ENCODE assay signal across 8 cellular contexts in the genomic region with DNA sequence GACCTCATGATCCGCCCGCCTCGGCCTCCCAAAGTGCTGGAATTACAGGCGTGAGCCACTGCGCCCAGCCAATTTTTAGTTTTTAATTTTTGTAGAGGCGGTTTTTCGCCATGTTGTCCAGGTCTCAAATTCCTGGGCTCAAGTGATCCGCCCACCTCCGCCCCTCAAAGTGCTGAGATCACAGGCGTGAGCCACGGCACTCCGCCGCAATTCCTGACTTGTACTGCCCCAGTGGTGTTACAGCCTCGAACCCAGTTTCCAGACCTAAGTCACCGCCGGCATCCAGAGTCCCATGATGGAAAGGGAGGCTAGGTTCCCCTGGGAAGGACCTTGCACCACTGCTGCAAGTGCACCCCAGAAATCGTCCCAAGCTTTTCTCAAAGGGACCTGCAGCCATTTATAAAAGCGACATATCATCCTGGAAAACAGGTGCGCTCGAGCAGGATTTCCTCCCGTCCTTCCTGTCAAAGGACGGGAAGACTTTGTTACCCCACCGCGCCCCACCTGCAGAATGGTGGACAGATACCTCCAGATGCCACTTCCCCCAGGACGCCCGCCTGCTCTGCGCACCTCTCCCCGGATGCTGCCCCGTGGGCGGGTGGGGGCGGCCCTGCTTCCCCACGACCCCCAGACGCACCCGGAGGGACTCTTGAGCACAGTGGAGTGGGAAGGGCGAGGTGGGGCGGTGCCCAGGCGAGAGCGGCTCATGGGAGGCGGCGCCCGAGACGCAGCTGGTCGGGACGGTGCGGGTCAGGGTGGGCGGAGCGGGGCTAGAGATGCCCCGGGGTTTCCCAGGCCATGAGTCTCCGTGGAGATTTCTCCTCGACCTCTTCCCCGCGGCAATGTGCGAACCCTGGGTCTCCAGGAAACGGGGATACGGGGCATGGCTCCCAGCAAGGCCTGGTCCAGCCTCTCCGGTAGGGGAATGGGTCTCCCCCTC. TPM values are rescaled to one million over a fixed set of nuclear protein-coding genes. Genes with fewer than 3 reads are reported as not detected.
DNase-seq lines count a peak whose midpoint lies in the region; ATAC-seq and TF ChIP-seq lines count a peak whose summit lies in the region.

No MANE protein-coding gene starts in this region.

- peak overlapping the region; percentile 54 to 86 (median 79) for H3K4me3 ChIP-seq in BLaER1 treated with 17β-estradiol and CSF1 and Interleukin-3, amounts not matched to agents 10 nM and 100 nM
- H3K4me3 ChIP-seq in fibroblast of the aortic adventitia (ENCODE audit: low read depth, low read length) (peak overlapping the region; percentile 66), neural progenitor cell (peak overlapping the region; percentile 78)

- H3K4me1 Mint-ChIP-seq in activated T-cell treated with anti-CD3 and anti-CD28 coated beads, Interleukin-2, amount 50 U/mL, for 72 hours (ENCODE audit: low read depth), result peaks cover 10% of the 10 kb centered on the region
- H3K4me1 Mint-ChIP-seq in neural progenitor cell (peaks cover 13% of the 10 kb centered on the region), type B pancreatic cell (ENCODE audit: unreplicated experiment) (peaks cover 15% of the 10 kb centered on the region)

- peaks cover 31 to 35% (median 34%) of the 10 kb centered on the region in 11 experiments; a peak in 21 of 22 replicates for H4K20me1 ChIP-seq in BLaER1 treated with 17β-estradiol and CSF1 and Interleukin-3, amounts not matched to agents 10 nM and 100 nM
- peaks cover 23% of the 10 kb centered on the region for H4K20me1 ChIP-seq in neural progenitor cell (ENCODE audit: low read depth)

- TF ChIP-seq CTCF in fibroblast of the aortic adventitia (IDR thresholded peaks at IDR 0.05; ENCODE audit: insufficient read depth, low read length), result no peak
- TF ChIP-seq CTCF in neural progenitor cell (IDR thresholded peaks at IDR 0.05), result no peak
- TF ChIP-seq CTCF in type B pancreatic cell (conservative IDR thresholded peaks at IDR 0.05), result no peak

- peaks cover 22 to 26% (median 24%) of the 10 kb centered on the region in 11 experiments for H3K36me3 ChIP-seq in BLaER1 treated with 17β-estradiol and CSF1 and Interleukin-3, amounts not matched to agents 10 nM and 100 nM
- H3K36me3 ChIP-seq in neural progenitor cell, result no peaks in the 10 kb centered on the region

- H3K79me2 ChIP-seq in neural progenitor cell (ENCODE audit: low read depth), result peaks cover 20% of the 10 kb centered on the region

- H3K36me3 Mint-ChIP-seq in activated T-cell treated with anti-CD3 and anti-CD28 coated beads, Interleukin-2, amount 50 U/mL, for 72 hours (ENCODE audit: insufficient read depth in 2 of 2), result peaks cover 18 to 20% of the 10 kb centered on the region in 2 donors
- H3K36me3 Mint-ChIP-seq in neural progenitor cell (peaks cover 13% of the 10 kb centered on the region), type B pancreatic cell (peaks cover 20% of the 10 kb centered on the region)

- H3K4me3 Mint-ChIP-seq in activated T-cell treated with anti-CD3 and anti-CD28 coated beads, Interleukin-2, amount 50 U/mL, for 72 hours, result peak overlapping the region; percentile 91 to 96
- H3K4me3 Mint-ChIP-seq in neural progenitor cell, result peak overlapping the region; percentile 98
- peak overlapping the region; percentile 99 for H3K4me3 Mint-ChIP-seq in type B pancreatic cell

- peak overlapping the region; percentile 99 for H3K27ac Mint-ChIP-seq in activated T-cell treated with anti-CD3 and anti-CD28 coated beads, Interleukin-2, amount 50 U/mL, for 72 hours
- peak overlapping the region; percentile 93 for H3K27ac Mint-ChIP-seq in neural progenitor cell
- peak overlapping the region; percentile 100 for H3K27ac Mint-ChIP-seq in type B pancreatic cell

- H2AFZ ChIP-seq in neural progenitor cell (replicated peaks), result no peak overlapping the region

- H3K4me2 ChIP-seq in BLaER1 treated with 17β-estradiol and CSF1 and Interleukin-3, amounts not matched to agents 10 nM and 100 nM, result peak overlapping the region; percentile 72 to 90 (median 83)
- H3K4me2 ChIP-seq in neural progenitor cell, result peak overlapping the region; percentile 83

- H3K9me3 Mint-ChIP-seq in activated T-cell treated with anti-CD3 and anti-CD28 coated beads, Interleukin-2, amount 50 U/mL, for 72 hours, result no peaks in the 10 kb centered on the region
- H3K9me3 Mint-ChIP-seq in neural progenitor cell, result peaks cover 17% of the 10 kb centered on the region
- no peaks in the 10 kb centered on the region for H3K9me3 Mint-ChIP-seq in type B pancreatic cell

- H3K9me3 ChIP-seq in BLaER1 treated with 17β-estradiol and CSF1 and Interleukin-3, amounts not matched to agents 10 nM and 100 nM (replicated peaks in 1 of 11), result peaks cover 16 to 38% (median 28%) of the 10 kb centered on the region in 11 experiments; a peak in 21 of 22 replicates
- no peaks in the 10 kb centered on the region for H3K9me3 ChIP-seq in neural progenitor cell (ENCODE audit: low read depth)

- H3K27me3 ChIP-seq in BLaER1 treated with 17β-estradiol and CSF1 and Interleukin-3, amounts not matched to agents 10 nM and 100 nM, result peaks cover 0 to 32% (median 12%) of the 10 kb centered on the region in 11 experiments; a peak in 14 of 22 replicates
- H3K27me3 ChIP-seq in neural progenitor cell, result no peaks in the 10 kb centered on the region

- H3K27ac ChIP-seq in BLaER1 treated with 17β-estradiol and CSF1 and Interleukin-3, amounts not matched to agents 10 nM and 100 nM, result peak overlapping the region; percentile 94 to 99 (median 98)
- H3K27ac ChIP-seq in neural progenitor cell, result peak overlapping the region; percentile 97

- ATAC-seq in GM19035 (IDR thresholded peaks at IDR 0.05; ENCODE audit: unreplicated experiment), result peak; percentile 46
- peak; percentile 49 for ATAC-seq in HG03175 (IDR thresholded peaks at IDR 0.05; ENCODE audit: unreplicated experiment)
- peak; percentile 60 to 70 for ATAC-seq in activated T-cell treated with anti-CD3 and anti-CD28 coated beads, Interleukin-2, amount 50 U/mL, for 72 hours (replicated peaks in 1 of 2)

- H3F3A ChIP-seq in neural progenitor cell (ENCODE audit: low read depth), result peaks cover 48% of the 10 kb centered on the region

- H3K4me1 ChIP-seq in BLaER1 treated with 17β-estradiol and CSF1 and Interleukin-3, amounts not matched to agents 10 nM and 100 nM, result peaks cover 0 to 20% (median 9%) of the 10 kb centered on the region in 10 experiments; a peak in 13 of 20 replicates
- no peaks in the 10 kb centered on the region for H3K4me1 ChIP-seq in neural progenitor cell

- no peaks in the 10 kb centered on the region for H3K27me3 Mint-ChIP-seq in activated T-cell treated with anti-CD3 and anti-CD28 coated beads, Interleukin-2, amount 50 U/mL, for 72 hours (ENCODE audit: low read depth)
- H3K27me3 Mint-ChIP-seq in neural progenitor cell (ENCODE audit: insufficient read depth, low read depth) (peaks cover 8% of the 10 kb centered on the region), type B pancreatic cell (peaks cover 5% of the 10 kb centered on the region)

- DNase-seq in NCI-H82 treated with DMSO at 0.1 percent for 48 hours (lab: John Stamatoyannopoulos, UW; ENCODE audit: unreplicated experiment) (peak; percentile 30), fibroblast of the aortic adventitia (ENCODE audit: low read depth) (peak; percentile 55), neural progenitor cell (ENCODE audit: low spot score) (peak; percentile 66), type B pancreatic cell (ENCODE audit: extremely low spot score, unreplicated experiment) (no peak)
- DNase-seq in activated T-cell treated with anti-CD3 and anti-CD28 coated beads, Interleukin-2, amount 50 U/mL, for 72 hours, result peak; percentile 75 to 78

- peak overlapping the region; percentile 94 to 100 (median 96) for H3K9ac ChIP-seq in BLaER1 treated with 17β-estradiol and CSF1 and Interleukin-3, amounts not matched to agents 10 nM and 100 nM
- H3K9ac ChIP-seq in neural progenitor cell, result peak overlapping the region; percentile 78

RNA-seq across cellular contexts. Expression of gene RPL10, which starts 1.0 kb away (rescaled TPM):
- 1,000 to 10,000 TPM; 3,958 to 4,635 TPM for total RNA-seq in activated T-cell treated with anti-CD3 and anti-CD28 coated beads, Interleukin-2, amount 50 U/mL, for 72 hours
- total RNA-seq in fibroblast of the aortic adventitia (ENCODE audit: low replicate concordance), result 1,297 and 3,230 TPM in 2 replicates
- total RNA-seq in neural progenitor cell (ENCODE audit: low replicate concordance), result 4,507 and 7,403 TPM in 2 replicates
- 2,880 and 3,042 TPM in 2 replicates for total RNA-seq in type B pancreatic cell (ENCODE audit: low replicate concordance)

RNA-seq across cellular contexts. Expression of gene DNASE1L1, which starts 11.8 kb away (rescaled TPM):
- 10 to 100 TPM in 1 of 2 donors, 1 to 10 TPM in 1; 9.3 to 11.4 TPM for total RNA-seq in activated T-cell treated with anti-CD3 and anti-CD28 coated beads, Interleukin-2, amount 50 U/mL, for 72 hours
- total RNA-seq in fibroblast of the aortic adventitia (ENCODE audit: low replicate concordance) (15.8 and 31.0 TPM in 2 replicates), neural progenitor cell (ENCODE audit: low replicate concordance) (14.2 and 27.2 TPM in 2 replicates), type B pancreatic cell (ENCODE audit: low replicate concordance) (13.3 and 14.4 TPM in 2 replicates)

RNA-seq across cellular contexts. Expression of gene TAFAZZIN, which starts 14.1 kb away (rescaled TPM):
- 100 to 1,000 TPM in 1 of 2 donors, 10 to 100 TPM in 1; 89.0 to 106 TPM for total RNA-seq in activated T-cell treated with anti-CD3 and anti-CD28 coated beads, Interleukin-2, amount 50 U/mL, for 72 hours
- total RNA-seq in fibroblast of the aortic adventitia (ENCODE audit: low replicate concordance) (18.0 and 30.9 TPM in 2 replicates), neural progenitor cell (ENCODE audit: low replicate concordance) (19.8 and 46.5 TPM in 2 replicates), type B pancreatic cell (ENCODE audit: low replicate concordance) (30.5 and 46.1 TPM in 2 replicates)

RNA-seq across cellular contexts. Expression of gene EMD, which starts 18.1 kb away (rescaled TPM):
- 10 to 100 TPM; 91.0 to 92.9 TPM for total RNA-seq in activated T-cell treated with anti-CD3 and anti-CD28 coated beads, Interleukin-2, amount 50 U/mL, for 72 hours
- 9.6 and 29.9 TPM in 2 replicates for total RNA-seq in fibroblast of the aortic adventitia (ENCODE audit: low replicate concordance)
- total RNA-seq in neural progenitor cell (ENCODE audit: low replicate concordance), result 18.3 and 62.0 TPM in 2 replicates
- 56.7 and 62.7 TPM in 2 replicates for total RNA-seq in type B pancreatic cell (ENCODE audit: low replicate concordance)

RNA-seq across cellular contexts. Expression of gene FLNA, which starts 22.8 kb away (rescaled TPM):
- 100 to 1,000 TPM; 755 to 777 TPM for total RNA-seq in activated T-cell treated with anti-CD3 and anti-CD28 coated beads, Interleukin-2, amount 50 U/mL, for 72 hours
- 549 and 1,365 TPM in 2 replicates for total RNA-seq in fibroblast of the aortic adventitia (ENCODE audit: low replicate concordance)
- total RNA-seq in neural progenitor cell (ENCODE audit: low replicate concordance), result 189 and 559 TPM in 2 replicates
- total RNA-seq in type B pancreatic cell (ENCODE audit: low replicate concordance), result 806 and 851 TPM in 2 replicates
